Comparison of ENCODE assay signal across 14 cellular contexts in genomic region chr4:144267084-144267483, GRCh38.
DNase-seq lines count a peak whose midpoint lies in the region; ATAC-seq and TF ChIP-seq lines count a peak whose summit lies in the region.
"Had no signal": no experiment of that assay in that cellular context is flagged by ENCODE, and none has a peak within 500 bp of the region (broad histone marks: within the 10 kb centered on the region; RNA-seq: fewer than 3 reads in every experiment).

No MANE protein-coding gene starts in this region.

- DNase-seq in NCI-H1105 (lab: John Stamatoyannopoulos, UW): peak; percentile 28
- DNase-seq in NCI-H345 (lab: John Stamatoyannopoulos, UW): peak; percentile 33
- DNase-seq in epithelial cell of esophagus (ENCODE audit: low read depth): peak; percentile 55
- no peak for DNase-seq in DMS114 treated with DMSO at 0.1 percent for 48 hours (lab: John Stamatoyannopoulos, UW; ENCODE audit: unreplicated experiment)
- DNase-seq in NOMO-1 treated with dmso at 0.1 percent for 144 hours (lab: John Stamatoyannopoulos, UW; ENCODE audit: unreplicated experiment): no peak
- DNase-seq in psoas muscle: no peak
- DNase-seq: Caco-2; CD8-positive, alpha-beta T cell; DMS53; H7 had no signal

- no peaks in the 10 kb centered on the region for H3K36me3 ChIP-seq in psoas muscle (ENCODE audit: insufficient read depth in 1 of 2, low read depth in 1 of 2)

- no peak overlapping the region for H3K4me3 ChIP-seq in epithelial cell of esophagus (ENCODE audit: low read length)
- H3K4me3 ChIP-seq in psoas muscle: no peak overlapping the region
- H3K4me3 ChIP-seq: A549, GM12878, GM23338 had no signal

- no peaks in the 10 kb centered on the region for H3K4me1 ChIP-seq in psoas muscle
- H3K4me1 ChIP-seq: A549, Caco-2 had no signal

- no peaks in the 10 kb centered on the region for H3K9me3 ChIP-seq in psoas muscle
- H3K9me3 ChIP-seq: A549, Caco-2 had no signal

- intact Hi-C loops in psoas muscle (cut with DNase I): no loop called here

- no peak overlapping the region for H3K27ac ChIP-seq in psoas muscle
- H3K27ac ChIP-seq: A549, HL-60 had no signal

- no peaks in the 10 kb centered on the region for H3K27me3 ChIP-seq in psoas muscle (ENCODE audit: insufficient read depth in 3 of 3, low read length in 2 of 3)

- TF ChIP-seq CTCF in epithelial cell of esophagus (IDR thresholded peaks at IDR 0.05; ENCODE audit: insufficient read depth, low read depth, low read length, missing control alignments): no peak
- TF ChIP-seq CTCF in psoas muscle (IDR thresholded peaks at IDR 0.05): no peak

- 76 to 80% (median 78%) methylated on average over 1 of the region's 1 CpG for WGBS in psoas muscle, 3 donors

- ATAC-seq in psoas muscle: no peak
- ATAC-seq: A549; CD8-positive, alpha-beta T cell; GM12878; GM23338 had no signal

Comparison
In these comparisons a context has a peak if more than half of its experiments do, and no peak if none do; other contexts are left out.
1. DNase-seq: peak in NCI-H1105 (single experiment), NCI-H345 (single experiment) and epithelial cell of esophagus (single experiment); none in DMS114 treated with DMSO at 0.1 percent for 48 hours (single experiment), NOMO-1 treated with dmso at 0.1 percent for 144 hours (single experiment) and psoas muscle (0 of 2).